In the genomic region with DNA sequence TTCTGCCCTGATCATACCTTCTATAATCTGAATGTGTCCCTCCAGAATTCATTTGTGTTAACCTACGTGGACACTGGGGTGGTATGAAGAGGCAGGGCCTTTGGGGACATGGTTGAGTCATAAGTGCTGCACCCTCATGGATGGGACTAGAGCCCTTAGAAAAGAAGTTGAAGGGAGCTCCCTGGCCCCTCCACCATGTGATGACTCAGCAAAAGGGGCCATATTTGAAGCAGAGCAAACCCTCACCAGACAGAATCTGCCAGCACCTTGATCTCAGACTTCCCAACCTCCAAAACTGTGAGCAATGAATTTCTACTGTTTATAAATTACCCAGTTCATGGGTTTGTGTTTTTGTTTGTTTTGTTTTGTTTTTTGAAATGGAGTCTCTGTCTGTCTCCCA, we compare ENCODE assay signal across 25 cellular contexts. TPM values are rescaled to one million over a fixed set of nuclear protein-coding genes. Genes with fewer than 3 reads are reported as not detected.
"Had no signal": no experiment of that assay in that cellular context is flagged by ENCODE, and none has a peak within 500 bp of the region (broad histone marks: within the 10 kb centered on the region; RNA-seq: fewer than 3 reads in every experiment).

No MANE protein-coding gene starts in this region.

- H3K4me3 ChIP-seq: SJCRH30 had no signal

- H3K9me3 ChIP-seq: SJCRH30 had no signal

- H3K27ac ChIP-seq: RWPE1, SJCRH30 had no signal

- ATAC-seq: Panc1, PC-3, SK-N-SH treated with all-trans-retinoic acid at 6 μM for 48 hours had no signal

- H3K27me3 ChIP-seq: SJCRH30 had no signal

- DNase-seq: KG1; NCI-H1092 treated with DMSO at 0.1 percent for 48 hours; NCI-H1436; NCI-H187; NCI-H2029; NCI-H2081 treated with DMSO at 0.1 percent for 48 hours; NCI-H2171; NCI-H226; NCI-H446; NCI-H510A; NCI-H524 treated with DMSO at 0.1 percent for 48 hours; NCI-H69; NCI-H774; NK-92 treated with Interleukin-12 subunit alpha and Interleukin-12 subunit beta, amount 100 ng/mL, for 24 hours; PC-3; SHP77; SJCRH30; T-helper 1 cell had no signal

- H3K36me3 ChIP-seq: SJCRH30 had no signal

RNA-seq across cellular contexts. Expression of a gene that starts 31.4 kb away (rescaled TPM):
- total RNA-seq: HT1080, MCF 10A, OCI-LY7, PC-3 had no signal

RNA-seq across cellular contexts. Expression of a gene that starts 33.4 kb away (rescaled TPM):
- total RNA-seq: HT1080, LHCN-M2, MCF 10A, OCI-LY7, PC-3, SJCRH30 had no signal

RNA-seq across cellular contexts. Expression of a gene that starts 48.6 kb away (rescaled TPM):
- total RNA-seq: HT1080, LHCN-M2, MCF 10A, OCI-LY7, PC-3, SJCRH30 had no signal
